26 cellular contexts compared by ENCODE assay signal in the genomic region with DNA sequence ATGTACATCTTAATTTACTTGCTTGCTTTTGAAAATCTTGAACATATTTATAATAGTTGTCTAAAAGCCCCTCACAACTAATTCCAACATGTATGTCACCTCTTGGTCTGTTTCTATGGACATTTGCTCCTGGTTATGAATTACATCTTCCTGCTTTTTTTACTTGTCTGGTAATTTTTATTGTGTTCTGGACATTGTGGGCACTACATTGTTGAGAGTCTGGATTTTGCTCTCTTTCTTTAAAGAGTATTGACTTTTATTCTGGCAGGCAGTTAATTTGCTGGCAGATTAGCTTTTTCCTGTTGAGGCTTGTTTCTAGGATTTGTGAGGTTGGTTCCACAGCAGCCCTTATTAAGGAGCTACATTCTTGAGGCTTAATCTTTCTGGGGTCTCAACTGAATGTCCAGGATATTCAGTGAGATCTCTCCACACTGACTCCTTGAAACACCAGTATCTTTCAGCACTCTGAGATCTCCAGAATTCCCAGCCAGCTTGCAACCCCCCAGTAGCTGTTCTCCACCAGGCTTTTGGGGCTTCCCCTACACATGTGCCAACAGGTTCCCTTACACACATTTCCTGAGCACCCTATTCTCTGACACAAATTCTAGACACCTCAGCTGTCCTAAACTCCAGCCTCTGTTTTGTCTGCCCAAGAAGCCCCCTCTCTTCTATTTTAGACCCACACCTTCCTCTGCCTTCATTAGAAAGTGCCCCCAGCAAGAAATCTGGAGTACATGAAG.
"Had no signal": no experiment of that assay in that cellular context is flagged by ENCODE, and none has a peak within 500 bp of the region (broad histone marks: within the 10 kb centered on the region; RNA-seq: fewer than 3 reads in every experiment).

No MANE protein-coding gene starts in this region.

- FAIRE-seq: frontal cortex had no signal

- H3K27ac ChIP-seq: body of pancreas, coronary artery, dorsolateral prefrontal cortex, esophagus squamous epithelium had no signal

- H3K4me1 ChIP-seq: body of pancreas, esophagus squamous epithelium had no signal

- H3K9me3 ChIP-seq: body of pancreas had no signal

- H3K4me3 Mint-ChIP-seq: activated CD4-positive, alpha-beta memory T cell treated with anti-CD3 and anti-CD28 coated beads, Interleukin-2, amount 10 ng/mL, durations not matched to agents 7 days and 5 days; activated CD4-positive, alpha-beta T cell treated with anti-CD3 and anti-CD28 coated beads for 36 hours; activated CD4-positive, alpha-beta T cell treated with anti-CD3 and anti-CD28 coated beads, Interleukin-2, amount 10 ng/mL, durations not matched to agents 24 days and 14 days; activated naive CD8-positive, alpha-beta T cell; activated T-cell treated with anti-CD3 and anti-CD28 coated beads, Interleukin-2, amount 50 U/mL, for 4 hours; activated T-helper 17 cell treated with anti-CD3 and anti-CD28 coated beads, Interleukin-2, amount 50 U/mL, for 72 hours; central memory CD8-positive, alpha-beta T cell; dendritic cell treated with granulocyte-macrophage colony-stimulating factor and Interleukin-4, amounts not matched to agents 40 ng/mL and 50 ng/mL, for 4 days; endodermal cell had no signal

- H3K27me3 Mint-ChIP-seq: activated CD4-positive, alpha-beta memory T cell treated with anti-CD3 and anti-CD28 coated beads, Interleukin-2, amount 10 ng/mL, durations not matched to agents 7 days and 5 days; activated CD4-positive, alpha-beta T cell treated with anti-CD3 and anti-CD28 coated beads for 36 hours; activated CD4-positive, alpha-beta T cell treated with anti-CD3 and anti-CD28 coated beads, Interleukin-2, amount 10 ng/mL, durations not matched to agents 24 days and 14 days; activated naive CD8-positive, alpha-beta T cell; activated T-helper 17 cell treated with anti-CD3 and anti-CD28 coated beads, Interleukin-2, amount 50 U/mL, for 72 hours; central memory CD8-positive, alpha-beta T cell; dendritic cell treated with granulocyte-macrophage colony-stimulating factor and Interleukin-4, amounts not matched to agents 40 ng/mL and 50 ng/mL, for 4 days had no signal

- H3K27me3 ChIP-seq: body of pancreas, dorsolateral prefrontal cortex, esophagus squamous epithelium had no signal

- H3K9me3 Mint-ChIP-seq: dendritic cell treated with granulocyte-macrophage colony-stimulating factor and Interleukin-4, amounts not matched to agents 40 ng/mL and 50 ng/mL, for 4 days had no signal

- H3K4me1 Mint-ChIP-seq: activated CD4-positive, alpha-beta memory T cell treated with anti-CD3 and anti-CD28 coated beads, Interleukin-2, amount 10 ng/mL, durations not matched to agents 7 days and 5 days; activated CD4-positive, alpha-beta T cell treated with anti-CD3 and anti-CD28 coated beads for 36 hours; activated CD4-positive, alpha-beta T cell treated with anti-CD3 and anti-CD28 coated beads, Interleukin-2, amount 10 ng/mL, durations not matched to agents 24 days and 14 days; activated T-helper 17 cell treated with anti-CD3 and anti-CD28 coated beads, Interleukin-2, amount 50 U/mL, for 72 hours; central memory CD8-positive, alpha-beta T cell; endodermal cell had no signal

- DNase-seq: activated CD4-positive, alpha-beta memory T cell treated with anti-CD3 and anti-CD28 coated beads, Interleukin-2, amount 10 ng/mL, durations not matched to agents 7 days and 5 days; activated CD4-positive, alpha-beta T cell treated with anti-CD3 and anti-CD28 coated beads for 36 hours; activated CD4-positive, alpha-beta T cell treated with anti-CD3 and anti-CD28 coated beads, Interleukin-2, amount 10 ng/mL, durations not matched to agents 24 days and 14 days; activated CD4-positive, CD25-positive, alpha-beta regulatory T cell; activated CD4-positive, CD25-positive, alpha-beta regulatory T cell treated with anti-CD3 and anti-CD28 coated beads, Interleukin-2, amount 50 U/mL, for 72 hours; activated CD8-positive, alpha-beta memory T cell treated with anti-CD3 and anti-CD28 coated beads for 24 hours; activated effector memory CD4-positive, alpha-beta T cell treated with Interleukin-2 at 50 U/mL for 16 hours; activated naive CD4-positive, alpha-beta T cell treated with anti-CD3 and anti-CD28 coated beads, Interleukin-2, amount 50 U/mL, for 16 hours; activated T-cell treated with anti-CD3 and anti-CD28 coated beads, Interleukin-2, amount 50 U/mL, for 4 hours; amniotic stem cell; anterior cingulate cortex; body of pancreas; dorsolateral prefrontal cortex; effector memory CD4-positive, alpha-beta T cell; endodermal cell; erythroblast; esophagus squamous epithelium; head of caudate nucleus; hippocampal formation; T-helper 2 cell had no signal

- H3K27ac Mint-ChIP-seq: activated CD4-positive, alpha-beta memory T cell treated with anti-CD3 and anti-CD28 coated beads, Interleukin-2, amount 10 ng/mL, durations not matched to agents 7 days and 5 days; activated CD4-positive, alpha-beta T cell treated with anti-CD3 and anti-CD28 coated beads for 36 hours; activated CD4-positive, alpha-beta T cell treated with anti-CD3 and anti-CD28 coated beads, Interleukin-2, amount 10 ng/mL, durations not matched to agents 24 days and 14 days; activated naive CD8-positive, alpha-beta T cell; activated T-helper 17 cell treated with anti-CD3 and anti-CD28 coated beads, Interleukin-2, amount 50 U/mL, for 72 hours; dendritic cell treated with granulocyte-macrophage colony-stimulating factor and Interleukin-4, amounts not matched to agents 40 ng/mL and 50 ng/mL, for 4 days; endodermal cell had no signal

- H3K4me3 ChIP-seq: body of pancreas, coronary artery, dorsolateral prefrontal cortex, esophagus squamous epithelium had no signal

- ATAC-seq: activated CD4-positive, alpha-beta T cell treated with anti-CD3 and anti-CD28 coated beads for 36 hours; activated T-cell treated with anti-CD3 and anti-CD28 coated beads, Interleukin-2, amount 50 U/mL, for 4 hours; activated T-helper 17 cell treated with anti-CD3 and anti-CD28 coated beads, Interleukin-2, amount 50 U/mL, for 72 hours; body of pancreas had no signal
